ENCODE assay signal across 8 cellular contexts in genomic region chr12:26114720-26115406, GRCh38. TPM values are rescaled to one million over a fixed set of nuclear protein-coding genes. Genes with fewer than 3 reads are reported as not detected.
A peak's percentile ranks its signal among the peaks of the same experiment; 100 is the strongest.
DNase-seq lines count a peak whose midpoint lies in the region; ATAC-seq and TF ChIP-seq lines count a peak whose summit lies in the region.

No MANE protein-coding gene starts in this region.

- intact Hi-C loops in left ventricle myocardium inferior (cut with micrococcal nuclease) = no loop called here
- intact Hi-C loops in left ventricle myocardium superior (cut with micrococcal nuclease) = loop anchor here (10.0 kb wide), 2 partner anchors 170 to 410 kb away; no protein-coding TSS in a partner anchor
- intact Hi-C loops in vagina (cut with DNase I) = no loop called here

- H3K9me3 ChIP-seq in left ventricle myocardium inferior (replicated peaks) = no peaks in the 10 kb centered on the region
- H3K9me3 ChIP-seq in vagina = no peaks in the 10 kb centered on the region

- H3K4me1 Mint-ChIP-seq in mesothelial cell of epicardium = peaks cover 54% of the 10 kb centered on the region

- ATAC-seq in left ventricle myocardium superior (no peak), HG03159 (IDR thresholded peaks at IDR 0.05; ENCODE audit: unreplicated experiment) (no peak)

- no peak for DNase-seq in left ventricle myocardium inferior
- no peak for DNase-seq in left ventricle myocardium superior
- DNase-seq in caudate nucleus (lab: John Stamatoyannopoulos, UW) = peak in 1 of 61 donors; percentile 78
- DNase-seq in mesothelial cell of epicardium (ENCODE audit: low spot score in 2 of 2, unreplicated experiment in 2 of 2) = no peak
- no peak for DNase-seq in vagina (ENCODE audit: extremely low spot score in 2 of 2)
- no peak for DNase-seq in amniotic stem cell (lab: John Stamatoyannopoulos, UW)
- no peak for DNase-seq in NCI-H526 (lab: John Stamatoyannopoulos, UW)

- no peaks in the 10 kb centered on the region for H3K36me3 Mint-ChIP-seq in mesothelial cell of epicardium

- TF ChIP-seq CTCF in left ventricle myocardium inferior (IDR thresholded peaks at IDR 0.05; ENCODE audit: borderline replicate concordance) (no peak), mesothelial cell of epicardium (IDR thresholded peaks at IDR 0.05; ENCODE audit: unreplicated experiment) (no peak), vagina (IDR thresholded peaks at IDR 0.05) (no peak)

- H3K4me3 ChIP-seq in left ventricle myocardium inferior (peak overlapping the region; percentile 63), vagina (peak overlapping the region; percentile 52)

- H3K27me3 ChIP-seq in left ventricle myocardium inferior (ENCODE audit: low read depth) (no peaks in the 10 kb centered on the region), vagina (no peaks in the 10 kb centered on the region)

- no peaks in the 10 kb centered on the region for H3K9me3 Mint-ChIP-seq in mesothelial cell of epicardium

- H3K36me3 ChIP-seq in left ventricle myocardium inferior (no peaks in the 10 kb centered on the region), vagina (no peaks in the 10 kb centered on the region)

- peak overlapping the region; percentile 94 for H3K27ac ChIP-seq in left ventricle myocardium inferior (replicated peaks)
- H3K27ac ChIP-seq in caudate nucleus (ENCODE audit: low read depth, low read length) = peak overlapping the region; percentile 98
- peak overlapping the region; percentile 90 for H3K27ac ChIP-seq in vagina

- peak overlapping the region; percentile 65 for H3K4me3 Mint-ChIP-seq in mesothelial cell of epicardium

- no peak for TF ChIP-seq POLR2A in vagina (IDR thresholded peaks at IDR 0.05)

- H3K4me1 ChIP-seq in left ventricle myocardium inferior (peaks cover 52% of the 10 kb centered on the region), vagina (peaks cover 38% of the 10 kb centered on the region)

- H3K27me3 Mint-ChIP-seq in mesothelial cell of epicardium (ENCODE audit: low read depth) = no peaks in the 10 kb centered on the region

- H3K27ac Mint-ChIP-seq in mesothelial cell of epicardium = peak overlapping the region; percentile 94

RNA-seq across cellular contexts. Expression of gene BHLHE41, which starts 10.0 kb away (rescaled TPM):
- total RNA-seq in left ventricle myocardium inferior (33.4 TPM), left ventricle myocardium superior (35.9 TPM), mesothelial cell of epicardium (5.7 to 9.6 TPM (median 9.2 TPM) in 3 replicates), vagina (2.9 TPM)
